1 cellular context compared by ENCODE assay signal in the genomic region with DNA sequence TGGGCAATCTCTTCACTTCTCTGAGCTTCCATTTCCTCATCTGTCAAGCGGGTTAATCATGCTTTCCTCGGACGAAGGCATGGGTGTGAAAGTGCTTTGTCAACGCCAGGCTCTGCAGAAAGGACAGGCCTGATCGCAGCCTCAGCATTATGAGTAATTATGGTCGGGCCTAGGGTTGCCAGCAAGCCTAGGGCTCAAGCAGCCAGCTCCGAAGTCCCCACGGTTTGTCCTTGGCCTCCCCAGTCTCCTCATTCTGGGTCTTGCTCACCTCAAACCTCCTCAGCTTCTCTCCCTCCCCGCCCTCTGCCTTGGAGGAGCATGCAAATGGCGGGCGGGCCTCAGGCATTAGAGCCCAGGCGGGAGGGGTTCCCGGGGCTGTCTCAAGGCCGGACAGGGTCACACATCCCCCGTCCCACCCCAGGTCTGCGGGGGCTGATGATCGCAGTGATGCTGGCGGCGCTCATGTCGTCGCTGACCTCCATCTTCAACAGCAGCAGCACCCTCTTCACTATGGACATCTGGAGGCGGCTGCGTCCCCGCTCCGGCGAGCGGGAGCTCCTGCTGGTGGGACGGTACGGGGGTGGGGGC.
TF ChIP-seq lines count a peak whose summit lies in the region.

No MANE protein-coding gene starts in this region.

TF ChIP-seq in GM23338, 12 proteins besides CTCF, POLR2A, EP300 and RAD21 (continued from another document):
- TF ChIP-seq, protein P1, sequence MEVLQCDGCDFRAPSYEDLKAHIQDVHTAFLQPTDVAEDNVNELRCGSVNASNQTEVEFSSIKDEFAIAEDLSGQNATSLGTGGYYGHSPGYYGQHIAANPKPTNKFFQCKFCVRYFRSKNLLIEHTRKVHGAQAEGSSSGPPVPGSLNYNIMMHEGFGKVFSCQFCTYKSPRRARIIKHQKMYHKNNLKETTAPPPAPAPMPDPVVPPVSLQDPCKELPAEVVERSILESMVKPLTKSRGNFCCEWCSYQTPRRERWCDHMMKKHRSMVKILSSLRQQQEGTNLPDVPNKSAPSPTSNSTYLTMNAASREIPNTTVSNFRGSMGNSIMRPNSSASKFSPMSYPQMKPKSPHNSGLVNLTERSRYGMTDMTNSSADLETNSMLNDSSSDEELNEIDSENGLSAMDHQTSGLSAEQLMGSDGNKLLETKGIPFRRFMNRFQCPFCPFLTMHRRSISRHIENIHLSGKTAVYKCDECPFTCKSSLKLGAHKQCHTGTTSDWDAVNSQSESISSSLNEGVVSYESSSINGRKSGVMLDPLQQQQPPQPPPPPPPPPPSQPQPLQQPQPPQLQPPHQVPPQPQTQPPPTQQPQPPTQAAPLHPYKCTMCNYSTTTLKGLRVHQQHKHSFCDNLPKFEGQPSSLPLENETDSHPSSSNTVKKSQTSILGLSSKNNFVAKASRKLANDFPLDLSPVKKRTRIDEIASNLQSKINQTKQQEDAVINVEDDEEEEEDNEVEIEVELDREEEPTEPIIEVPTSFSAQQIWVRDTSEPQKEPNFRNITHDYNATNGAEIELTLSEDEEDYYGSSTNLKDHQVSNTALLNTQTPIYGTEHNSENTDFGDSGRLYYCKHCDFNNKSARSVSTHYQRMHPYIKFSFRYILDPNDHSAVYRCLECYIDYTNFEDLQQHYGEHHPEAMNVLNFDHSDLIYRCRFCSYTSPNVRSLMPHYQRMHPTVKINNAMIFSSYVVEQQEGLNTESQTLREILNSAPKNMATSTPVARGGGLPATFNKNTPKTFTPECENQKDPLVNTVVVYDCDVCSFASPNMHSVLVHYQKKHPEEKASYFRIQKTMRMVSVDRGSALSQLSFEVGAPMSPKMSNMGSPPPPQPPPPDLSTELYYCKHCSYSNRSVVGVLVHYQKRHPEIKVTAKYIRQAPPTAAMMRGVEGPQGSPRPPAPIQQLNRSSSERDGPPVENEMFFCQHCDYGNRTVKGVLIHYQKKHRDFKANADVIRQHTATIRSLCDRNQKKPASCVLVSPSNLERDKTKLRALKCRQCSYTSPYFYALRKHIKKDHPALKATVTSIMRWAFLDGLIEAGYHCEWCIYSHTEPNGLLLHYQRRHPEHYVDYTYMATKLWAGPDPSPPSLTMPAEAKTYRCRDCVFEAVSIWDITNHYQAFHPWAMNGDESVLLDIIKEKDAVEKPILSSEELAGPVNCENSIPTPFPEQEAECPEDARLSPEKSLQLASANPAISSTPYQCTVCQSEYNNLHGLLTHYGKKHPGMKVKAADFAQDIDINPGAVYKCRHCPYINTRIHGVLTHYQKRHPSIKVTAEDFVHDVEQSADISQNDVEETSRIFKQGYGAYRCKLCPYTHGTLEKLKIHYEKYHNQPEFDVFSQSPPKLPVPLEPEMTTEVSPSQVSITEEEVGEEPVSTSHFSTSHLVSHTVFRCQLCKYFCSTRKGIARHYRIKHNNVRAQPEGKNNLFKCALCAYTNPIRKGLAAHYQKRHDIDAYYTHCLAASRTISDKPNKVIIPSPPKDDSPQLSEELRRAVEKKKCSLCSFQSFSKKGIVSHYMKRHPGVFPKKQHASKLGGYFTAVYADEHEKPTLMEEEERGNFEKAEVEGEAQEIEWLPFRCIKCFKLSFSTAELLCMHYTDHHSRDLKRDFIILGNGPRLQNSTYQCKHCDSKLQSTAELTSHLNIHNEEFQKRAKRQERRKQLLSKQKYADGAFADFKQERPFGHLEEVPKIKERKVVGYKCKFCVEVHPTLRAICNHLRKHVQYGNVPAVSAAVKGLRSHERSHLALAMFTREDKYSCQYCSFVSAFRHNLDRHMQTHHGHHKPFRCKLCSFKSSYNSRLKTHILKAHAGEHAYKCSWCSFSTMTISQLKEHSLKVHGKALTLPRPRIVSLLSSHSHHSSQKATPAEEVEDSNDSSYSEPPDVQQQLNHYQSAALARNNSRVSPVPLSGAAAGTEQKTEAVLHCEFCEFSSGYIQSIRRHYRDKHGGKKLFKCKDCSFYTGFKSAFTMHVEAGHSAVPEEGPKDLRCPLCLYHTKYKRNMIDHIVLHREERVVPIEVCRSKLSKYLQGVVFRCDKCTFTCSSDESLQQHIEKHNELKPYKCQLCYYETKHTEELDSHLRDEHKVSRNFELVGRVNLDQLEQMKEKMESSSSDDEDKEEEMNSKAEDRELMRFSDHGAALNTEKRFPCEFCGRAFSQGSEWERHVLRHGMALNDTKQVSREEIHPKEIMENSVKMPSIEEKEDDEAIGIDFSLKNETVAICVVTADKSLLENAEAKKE (CRISPR knock-in tag; IDR thresholded peaks at IDR 0.05), result no peak
